18 cellular contexts compared by ENCODE assay signal in the genomic region with DNA sequence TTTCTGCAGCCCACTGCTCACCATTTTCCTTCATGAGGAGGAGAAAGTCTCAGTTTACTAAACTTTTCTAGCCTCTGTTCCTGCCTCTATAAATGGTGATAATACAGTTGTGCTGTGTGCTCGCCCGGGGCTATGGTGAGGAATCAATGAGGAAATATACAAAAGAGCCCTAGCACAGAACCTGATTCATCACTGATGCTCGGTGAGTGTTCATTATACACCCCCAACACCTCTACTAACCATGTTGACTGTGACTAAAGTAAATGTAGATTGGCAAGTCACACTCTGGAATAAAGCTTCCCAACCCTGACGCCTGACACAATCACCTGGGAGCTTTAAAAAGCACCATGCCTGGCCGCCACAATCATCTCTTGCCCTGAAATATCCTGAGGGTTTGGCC.
"Had no signal": no experiment of that assay in that cellular context is flagged by ENCODE, and none has a peak within 500 bp of the region (broad histone marks: within the 10 kb centered on the region; RNA-seq: fewer than 3 reads in every experiment).

No MANE protein-coding gene starts in this region.

- ATAC-seq: activated naive CD4-positive, alpha-beta T cell treated with anti-CD3 and anti-CD28 coated beads, Interleukin-2, amount 50 U/mL, for 72 hours; left lung; right lobe of liver; stimulated activated naive CD8-positive, alpha-beta T cell treated with anti-CD3 and anti-CD28 coated beads, Interleukin-15, amount 100 ng/mL, for 72 hours had no signal

- H3K4me1 ChIP-seq: prostate gland, right lobe of liver, suprapubic skin, transverse colon had no signal

- H3K36me3 ChIP-seq: cardiac muscle cell, left lung, prostate gland, right lobe of liver, suprapubic skin, transverse colon, WERI-Rb-1 had no signal

- H3K27ac ChIP-seq: cardiac muscle cell, left lung, prostate gland, right lobe of liver, suprapubic skin, transverse colon, WERI-Rb-1 had no signal

- H3K27me3 ChIP-seq: cardiac muscle cell, left lung, right lobe of liver, suprapubic skin, transverse colon had no signal

- H3K4me2 ChIP-seq: smooth muscle cell had no signal

- H3K4me3 ChIP-seq: cardiac muscle cell, left lung, prostate gland, right lobe of liver, smooth muscle cell, suprapubic skin, transverse colon had no signal

- DNase-seq: activated CD4-positive, alpha-beta T cell treated with anti-CD3 and anti-CD28 coated beads for 1 hour; activated CD4-positive, alpha-beta T cell treated with anti-CD3 and anti-CD28 coated beads, Interleukin-2, amount 50 U/mL, for 4 hours; activated gamma-delta T cell treated with Interleukin-2 at 50 U/mL for 16 hours; dermis blood vessel endothelial cell; kidney; left lung; occipital lobe; right lobe of liver; stimulated activated CD4-positive, alpha-beta T cell treated with anti-CD3 and anti-CD28 coated beads, Interleukin-4, amount 100 ng/mL, for 1 hour; stimulated activated naive CD8-positive, alpha-beta T cell treated with anti-CD3 and anti-CD28 coated beads, Interleukin-15, amount 100 ng/mL, for 72 hours; T-helper 2 cell; transverse colon; WERI-Rb-1 had no signal

- H3K9me3 ChIP-seq: left lung, prostate gland, right lobe of liver, suprapubic skin, transverse colon had no signal
